8 cellular contexts compared by ENCODE assay signal in genomic region chr5:50441479-50441815, GRCh38. TPM values are rescaled to one million over a fixed set of nuclear protein-coding genes. Genes with fewer than 3 reads are reported as not detected.
DNase-seq lines count a peak whose midpoint lies in the region; ATAC-seq and FAIRE-seq lines count a peak whose summit lies in the region.

No MANE protein-coding gene starts in this region.

- ATAC-seq in T-cell (replicated peaks in 1 of 4) (peak in 3 of 4 experiments; percentile 13 to 26 (median 21)), right cardiac atrium (no peak), GM18519 (IDR thresholded peaks at IDR 0.05; ENCODE audit: low FRiP score, unreplicated experiment) (no peak)

- 15% methylated on average over 8 of the region's 8 CpGs for WGBS in right cardiac atrium
- WGBS in small intestine, 3 donors = 1 to 7% (median 5%) methylated on average over 8 of the region's 8 CpGs

- CTCF ChIA-PET in T-cell (lab: Charles Lee) = interaction anchor here in 1 of 2 donors (1.0 to 2.1 kb wide), 7 partner anchors 11 to 310 kb away, joined by 3 to 10 read pairs (median 5); no protein-coding TSS in a partner anchor

- H3K27me3 ChIP-seq in right cardiac atrium (ENCODE audit: control insufficient read depth, insufficient read depth) = no peaks in the 10 kb centered on the region
- no peaks in the 10 kb centered on the region for H3K27me3 ChIP-seq in small intestine (ENCODE audit: control insufficient read depth in 2 of 2, insufficient read depth in 2 of 2, low read length in 2 of 2)

- intact Hi-C loops in right cardiac atrium (cut with DNase I) = no loop called here

- H3K27ac ChIP-seq in right cardiac atrium (ENCODE audit: low read length) (no peak overlapping the region), small intestine (ENCODE audit: low read depth in 1 of 2, low read length in 1 of 2) (peak overlapping the region; percentile 88 to 98)

- POLR2A ChIA-PET in T-cell (lab: Charles Lee) = interaction anchor here (0.6 to 1.5 kb wide), 6 partner anchors 9 to 303 kb away, joined by 3 to 8 read pairs (median 4); no protein-coding TSS in a partner anchor

- no peaks in the 10 kb centered on the region for H3K36me3 ChIP-seq in small intestine (ENCODE audit: control insufficient read depth in 2 of 2, insufficient read depth in 2 of 2, low read length in 2 of 2)

- H3K4me3 ChIP-seq in right cardiac atrium (ENCODE audit: low read length) = peak overlapping the region; percentile 43
- H3K4me3 ChIP-seq in small intestine (ENCODE audit: low read depth in 1 of 2, low read length in 2 of 2) = peak overlapping the region; percentile 67 to 78

- DNase-seq in NCI-H510A treated with DMSO at 0.1 percent for 48 hours (lab: John Stamatoyannopoulos, UW) = peak; percentile 51
- no peak for DNase-seq in NCI-H510A (lab: John Stamatoyannopoulos, UW)
- no peak for DNase-seq in T-cell
- no peak for DNase-seq in right cardiac atrium
- no peak for DNase-seq in small intestine
- DNase-seq in RPMI8226 = no peak
- DNase-seq in stimulated activated CD4-positive, alpha-beta T cell treated with anti-CD3 and anti-CD28 coated beads, Interleukin-12 subunit alpha, Interleukin-12 subunit beta, amount 100 ng/mL, for 4 hours = no peak

- H3K27ac Mint-ChIP-seq in T-cell = peak overlapping the region; percentile 97 to 99

- no peaks in the 10 kb centered on the region for H3K4me1 ChIP-seq in right cardiac atrium (ENCODE audit: control insufficient read depth, insufficient read depth, low read length)
- H3K4me1 ChIP-seq in small intestine (ENCODE audit: control insufficient read depth in 2 of 2, insufficient read depth in 1 of 2, low read depth in 1 of 2, low read length in 1 of 2) = peaks cover 0 to 2% of the 10 kb centered on the region in 2 donors

- H3K9me3 ChIP-seq in right cardiac atrium (ENCODE audit: control insufficient read depth, low read length) = no peaks in the 10 kb centered on the region
- H3K9me3 ChIP-seq in small intestine (ENCODE audit: control insufficient read depth, low read depth) = no peaks in the 10 kb centered on the region

- no peaks in the 10 kb centered on the region for H3K27me3 Mint-ChIP-seq in T-cell

- FAIRE-seq in small intestine (lab: Jason Lieb, UNC) = no peak

- peaks cover 0 to under 1% (median 0%) of the 10 kb centered on the region in 3 donors for H3K9me3 Mint-ChIP-seq in T-cell

- peaks cover 2% of the 10 kb centered on the region for H3K36me3 Mint-ChIP-seq in T-cell

- peaks cover 77 to 81% (median 78%) of the 10 kb centered on the region in 3 donors for H3K4me1 Mint-ChIP-seq in T-cell

- H3K4me3 Mint-ChIP-seq in T-cell = peak overlapping the region; percentile 94 to 96 (median 96)

RNA-seq across cellular contexts. Expression of gene EMB, which starts 0.4 kb away (rescaled TPM):
- total RNA-seq in T-cell = 100 to 1,000 TPM; 148 to 210 (median 176) TPM
- 1 to 10 TPM; 3.7 to 9.2 (median 7.6) TPM for total RNA-seq in right cardiac atrium
- polyA plus RNA-seq in right cardiac atrium = 3.7 TPM
- polyA plus RNA-seq in small intestine = 10 to 100 TPM; 19.1 to 60.8 (median 25.4) TPM

Comparison
In these comparisons a context has a peak if more than half of its experiments do, and no peak if none do; other contexts are left out.
1. ATAC-seq: peak in T-cell (3 of 4); none in right cardiac atrium (0 of 2) and GM18519 (single experiment).
2. RNA of gene EMB, which starts 0.4 kb away (total RNA-seq): 148 to 210 TPM in T-cell; 3.7 to 9.2 TPM in right cardiac atrium; every median in the first group is over 10 times any median in the second.